Comparison of ENCODE assay signal across 25 cellular contexts in genomic region chr2:238578256-238578655, GRCh38.
DNase-seq lines count a peak whose midpoint lies in the region; ATAC-seq, FAIRE-seq and TF ChIP-seq lines count a peak whose summit lies in the region.
"Had no signal": no experiment of that assay in that cellular context is flagged by ENCODE, and none has a peak within 500 bp of the region (broad histone marks: within the 10 kb centered on the region; RNA-seq: fewer than 3 reads in every experiment).

No MANE protein-coding gene starts in this region.

- no peak overlapping the region for H3K4me2 ChIP-seq in H9 (ENCODE audit: insufficient read depth, insufficient read length, low read length)
- H3K4me2 ChIP-seq: A549; BLaER1 treated with 17β-estradiol and CSF1 and Interleukin-3, amounts not matched to agents 10 nM and 100 nM; GM23338 had no signal

- no peak overlapping the region for H4K91ac ChIP-seq in H9 (ENCODE audit: insufficient read length, low read depth, low read length)

- H3K9me3 Mint-ChIP-seq in H9, result no peaks in the 10 kb centered on the region
- H3K9me3 Mint-ChIP-seq: CD4-positive, alpha-beta T cell; GM23338; HFFc6 had no signal

- no peak overlapping the region for H4K5ac ChIP-seq in H9 (ENCODE audit: insufficient read length, low read depth, low read length)

- FAIRE-seq in urothelium cell line (lab: Jason Lieb, UNC), result peak; percentile 42
- FAIRE-seq: A549, D721Med, GM12878 had no signal

- H2BK5ac ChIP-seq in H9 (ENCODE audit: insufficient read length, low read length), result no peak overlapping the region

- intact Hi-C loops in posterior vena cava (cut with DNase I), result no loop called here

- no peak for ATAC-seq in esophagus mucosa
- ATAC-seq: A549, GM12878, GM23338 had no signal

- H3K27ac ChIP-seq in H9 (ENCODE audit: insufficient read length, low read depth, low read length), result no peak overlapping the region
- H3K27ac ChIP-seq: A549; BLaER1 treated with 17β-estradiol and CSF1 and Interleukin-3, amounts not matched to agents 10 nM and 100 nM had no signal

- H4K8ac ChIP-seq in H9 (replicated peaks; ENCODE audit: insufficient read length, low read depth, low read length), result no peak overlapping the region

- H3K4me1 Mint-ChIP-seq in H9, result 0 out of 4 replicates have a peak, but pooled peaks cover 0 to 2% of the 10 kb centered on the region in 2 experiments
- H3K4me1 Mint-ChIP-seq: CD14-positive monocyte; CD8-positive, alpha-beta memory T cell; GM23338 had no signal

- no peaks in the 10 kb centered on the region for H3K79me1 ChIP-seq in H9 (ENCODE audit: insufficient read depth, low read depth, low read length, poor library complexity, severe bottlenecking)

- no peaks in the 10 kb centered on the region; the same call in 1 of the 2 replicates for H3K27me3 ChIP-seq in H9 (ENCODE audit: insufficient read depth, low read length)
- H3K27me3 ChIP-seq: BLaER1 treated with 17β-estradiol and CSF1 and Interleukin-3, amounts not matched to agents 10 nM and 100 nM had no signal

- H3K9ac ChIP-seq in H9 (ENCODE audit: extremely low read depth, insufficient read length, low read length), result no peak overlapping the region
- H3K9ac ChIP-seq: BLaER1 treated with 17β-estradiol and CSF1 and Interleukin-3, amounts not matched to agents 10 nM and 100 nM had no signal

- no peak overlapping the region for H2BK12ac ChIP-seq in H9 (ENCODE audit: insufficient read length, low read depth, low read length)

- no peaks in the 10 kb centered on the region for H3K9me3 ChIP-seq in H9 (ENCODE audit: control insufficient read depth, low read depth, low read length)
- H3K9me3 ChIP-seq: BE2C, HAP-1 had no signal

- H3K4ac ChIP-seq in H9 (ENCODE audit: low read depth, low read length), result no peak overlapping the region

- H3T11ph ChIP-seq in H9 (ENCODE audit: low read length), result no peak overlapping the region

- H3K18ac ChIP-seq in H9 (ENCODE audit: insufficient read length, low read depth, low read length), result no peak overlapping the region

- no peak overlapping the region for H3K23ac ChIP-seq in H9 (ENCODE audit: insufficient read length, low read depth, low read length)

- TF ChIP-seq CTCF in H9 (conservative IDR thresholded peaks at IDR 0.05), result no peak

- H2AK5ac ChIP-seq in H9 (ENCODE audit: insufficient read length, low read length), result no peak overlapping the region

- H2AFZ ChIP-seq in H9 (ENCODE audit: low read length), result no peak overlapping the region
- H2AFZ ChIP-seq: GM23338 had no signal

- H3K56ac ChIP-seq in H9 (ENCODE audit: insufficient read length, low read depth, low read length), result no peak overlapping the region

- H2BK20ac ChIP-seq in H9 (ENCODE audit: low read depth, low read length, poor library complexity, severe bottlenecking), result no peak overlapping the region

- no peaks in the 10 kb centered on the region for H3K79me2 ChIP-seq in H9 (ENCODE audit: insufficient read depth, low read length)

- H3K36me3 Mint-ChIP-seq in H9 (ENCODE audit: insufficient read depth in 1 of 3, low read depth in 3 of 3), result no peaks in the 10 kb centered on the region
- H3K36me3 Mint-ChIP-seq: CD14-positive monocyte; CD8-positive, alpha-beta memory T cell had no signal

- H3K4me3 Mint-ChIP-seq in H9, result no peak overlapping the region
- H3K4me3 Mint-ChIP-seq: CD14-positive monocyte; CD4-positive, alpha-beta T cell; CD8-positive, alpha-beta memory T cell; GM23338; HFFc6 had no signal

- no peak overlapping the region for H2BK15ac ChIP-seq in H9 (ENCODE audit: low read depth, low read length)

- no peak overlapping the region for H3K14ac ChIP-seq in H9 (ENCODE audit: insufficient read depth, low read length)

- H2BK120ac ChIP-seq in H9 (ENCODE audit: low read depth, low read length, poor library complexity, severe bottlenecking), result no peak overlapping the region

- no peaks in the 10 kb centered on the region for H4K20me1 ChIP-seq in H9 (ENCODE audit: control insufficient read depth, insufficient read depth, insufficient read length)
- H4K20me1 ChIP-seq: BLaER1 treated with 17β-estradiol and CSF1 and Interleukin-3, amounts not matched to agents 10 nM and 100 nM had no signal

- H3K27ac Mint-ChIP-seq in H9, result no peak overlapping the region; a peak in 1 of 7 replicates
- H3K27ac Mint-ChIP-seq: CD14-positive monocyte; CD4-positive, alpha-beta T cell; CD8-positive, alpha-beta memory T cell; GM23338; HFFc6 had no signal

- WGBS in H9 (ENCODE audit: extremely low coverage, insufficient read length, low lambda C conversion rate), result no CpG with 5 or more reads among the region's 9 CpGs

- DNase-seq in H9, result peak; percentile 21
- peak; percentile 68 for DNase-seq in mesenteric fat pad (ENCODE audit: low spot score)
- DNase-seq in posterior vena cava (ENCODE audit: low spot score), result peak; percentile 64
- no peak for DNase-seq in urothelium cell line (ENCODE audit: low spot score)
- DNase-seq in HK-2 (ENCODE audit: unreplicated experiment), result no peak
- no peak for DNase-seq in NCI-H2171 (lab: John Stamatoyannopoulos, UW)
- DNase-seq: 8988T; ACHN; AML-193; BE2C; CD4-positive, alpha-beta T cell; CD8-positive, alpha-beta memory T cell; DMS 273 treated with DMSO at 0.1 percent for 48 hours; DMS79; EL; GDM1; HFFc6 had no signal

- no peaks in the 10 kb centered on the region for H3K4me1 ChIP-seq in H9 (ENCODE audit: insufficient read depth, low read length)
- H3K4me1 ChIP-seq: A549; BE2C; BLaER1 treated with 17β-estradiol and CSF1 and Interleukin-3, amounts not matched to agents 10 nM and 100 nM; HAP-1 had no signal

- peaks cover 8% of the 10 kb centered on the region for H3K27me3 Mint-ChIP-seq in H9 (ENCODE audit: low read depth)

- no peaks in the 10 kb centered on the region for H3K23me2 ChIP-seq in H9 (ENCODE audit: insufficient read length, low read depth, low read length, poor library complexity, severe bottlenecking)

Comparison
In these comparisons a context has a peak if more than half of its experiments do, and no peak if none do; other contexts are left out.
1. DNase-seq: peak in H9 (single experiment), mesenteric fat pad (single experiment) and posterior vena cava (single experiment); none in urothelium cell line (single experiment), HK-2 (single experiment) and NCI-H2171 (single experiment).